Comparison of ENCODE assay signal across 32 cellular contexts in the genomic region with DNA sequence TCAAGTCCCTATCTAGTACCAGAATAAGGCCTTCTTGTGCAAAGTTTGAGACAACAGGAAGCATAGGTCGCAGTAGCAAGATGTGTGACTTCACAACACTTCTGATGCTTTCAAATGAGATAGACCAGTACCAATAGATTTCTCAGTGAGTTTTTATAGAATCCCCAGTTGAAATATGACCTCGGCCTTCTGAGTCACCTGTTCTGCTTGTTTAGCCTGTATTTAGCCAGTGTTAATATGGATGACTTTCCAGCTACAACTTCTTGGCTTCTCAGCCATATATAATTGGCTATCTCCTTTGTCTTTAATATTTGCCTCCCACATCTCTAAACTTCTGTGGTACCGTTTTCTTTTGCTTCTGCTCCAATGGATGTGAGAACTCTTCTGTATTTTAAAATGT.
"Had no signal": no experiment of that assay in that cellular context is flagged by ENCODE, and none has a peak within 500 bp of the region (broad histone marks: within the 10 kb centered on the region; RNA-seq: fewer than 3 reads in every experiment).

No MANE protein-coding gene starts in this region.

- H3K4me3 Mint-ChIP-seq: activated CD8-positive, alpha-beta T cell treated with anti-CD3 and anti-CD28 coated beads for 36 hours; activated naive CD4-positive, alpha-beta T cell treated with anti-CD3 and anti-CD28 coated beads, Interleukin-2, amount 10 ng/mL, durations not matched to agents 7 days and 5 days; activated naive CD8-positive, alpha-beta T cell treated with anti-CD3 and anti-CD28 coated beads, Interleukin-2, amount 10 ng/mL, durations not matched to agents 7 days and 5 days; brain; dendritic cell treated with granulocyte-macrophage colony-stimulating factor and Interleukin-4, amounts not matched to agents 40 ng/mL and 50 ng/mL, for 4 days; endodermal cell; WTC11 had no signal

- H2AFZ ChIP-seq: hepatocyte had no signal

- H3K4me1 ChIP-seq: ascending aorta, breast epithelium, colonic mucosa, gastroesophageal sphincter had no signal

- H3K27me3 Mint-ChIP-seq: dendritic cell treated with granulocyte-macrophage colony-stimulating factor and Interleukin-4, amounts not matched to agents 40 ng/mL and 50 ng/mL, for 4 days had no signal

- H3K36me3 Mint-ChIP-seq: activated naive CD4-positive, alpha-beta T cell treated with anti-CD3 and anti-CD28 coated beads, Interleukin-2, amount 10 ng/mL, durations not matched to agents 7 days and 5 days; activated naive CD4-positive, alpha-beta T cell treated with anti-CD3 and anti-CD28 coated beads, Interleukin-2, amount 50 U/mL, for 72 hours; activated naive CD8-positive, alpha-beta T cell treated with anti-CD3 and anti-CD28 coated beads, Interleukin-2, amount 10 ng/mL, durations not matched to agents 7 days and 5 days; brain; WTC11 had no signal

- DNase-seq: activated CD4-positive, alpha-beta T cell treated with anti-CD3 and anti-CD28 coated beads for 1 hour; activated CD4-positive, alpha-beta T cell treated with anti-CD3 and anti-CD28 coated beads for 4 hours; activated CD4-positive, alpha-beta T cell treated with anti-CD3 and anti-CD28 coated beads, Interleukin-2, amount 50 U/mL, for 1 hour; activated CD4-positive, alpha-beta T cell treated with anti-CD3 and anti-CD28 coated beads, Interleukin-2, amount 50 U/mL, for 48 hours; activated CD8-positive, alpha-beta memory T cell treated with anti-CD3 and anti-CD28 coated beads for 24 hours; activated CD8-positive, alpha-beta T cell treated with anti-CD3 and anti-CD28 coated beads for 36 hours; activated gamma-delta T cell; activated naive CD4-positive, alpha-beta T cell; activated naive CD4-positive, alpha-beta T cell treated with anti-CD3 and anti-CD28 coated beads, Interleukin-2, amount 10 ng/mL, durations not matched to agents 7 days and 5 days; activated naive CD8-positive, alpha-beta T cell treated with anti-CD3 and anti-CD28 coated beads, Interleukin-2, amount 10 ng/mL, durations not matched to agents 7 days and 5 days; activated T-cell treated with anti-CD3 and anti-CD28 coated beads, Interleukin-2, amount 50 U/mL, for 48 hours; central memory CD4-positive, alpha-beta T cell; cerebellar nuclear complex; colonic mucosa; dorsolateral prefrontal cortex; effector memory CD4-positive, alpha-beta T cell; endodermal cell; erythroblast; foreskin melanocyte; heart right ventricle; T-helper 2 cell had no signal

- H3K4me1 Mint-ChIP-seq: activated naive CD4-positive, alpha-beta T cell treated with anti-CD3 and anti-CD28 coated beads, Interleukin-2, amount 10 ng/mL, durations not matched to agents 7 days and 5 days; activated naive CD8-positive, alpha-beta T cell treated with anti-CD3 and anti-CD28 coated beads, Interleukin-2, amount 10 ng/mL, durations not matched to agents 7 days and 5 days; endodermal cell had no signal

- H3K27me3 ChIP-seq: ascending aorta, breast epithelium, cardiac muscle cell, colonic mucosa, dorsolateral prefrontal cortex, gastroesophageal sphincter, hepatocyte had no signal

- H3K36me3 ChIP-seq: ascending aorta, breast epithelium, cardiac muscle cell, colonic mucosa, esophagus muscularis mucosa, gastroesophageal sphincter had no signal

- H3K9me3 ChIP-seq: ascending aorta, breast epithelium, colonic mucosa, esophagus muscularis mucosa, gastroesophageal sphincter, heart right ventricle had no signal

- ATAC-seq: activated CD8-positive, alpha-beta T cell treated with anti-CD3 and anti-CD28 coated beads for 36 hours; activated naive CD4-positive, alpha-beta T cell treated with anti-CD3 and anti-CD28 coated beads, Interleukin-2, amount 50 U/mL, for 72 hours; gastroesophageal sphincter; heart right ventricle; WTC11 had no signal

- H3K9me3 Mint-ChIP-seq: activated CD8-positive, alpha-beta T cell treated with anti-CD3 and anti-CD28 coated beads for 36 hours; activated naive CD4-positive, alpha-beta T cell treated with anti-CD3 and anti-CD28 coated beads, Interleukin-2, amount 10 ng/mL, durations not matched to agents 7 days and 5 days; activated naive CD4-positive, alpha-beta T cell treated with anti-CD3 and anti-CD28 coated beads, Interleukin-2, amount 50 U/mL, for 72 hours; activated naive CD8-positive, alpha-beta T cell treated with anti-CD3 and anti-CD28 coated beads, Interleukin-2, amount 10 ng/mL, durations not matched to agents 7 days and 5 days; dendritic cell treated with granulocyte-macrophage colony-stimulating factor and Interleukin-4, amounts not matched to agents 40 ng/mL and 50 ng/mL, for 4 days; endodermal cell; WTC11 had no signal

- H3K4me2 ChIP-seq: hepatocyte had no signal

- H3K79me2 ChIP-seq: hepatocyte had no signal

- H3K27ac ChIP-seq: ascending aorta, breast epithelium, cardiac muscle cell, colonic mucosa, dorsolateral prefrontal cortex, esophagus muscularis mucosa, gastroesophageal sphincter, heart right ventricle, hepatocyte, VCaP had no signal

- H3K4me3 ChIP-seq: ascending aorta, breast epithelium, cardiac muscle cell, colonic mucosa, dorsolateral prefrontal cortex, esophagus muscularis mucosa, gastroesophageal sphincter, heart right ventricle, hepatocyte had no signal

- H3K27ac Mint-ChIP-seq: activated CD8-positive, alpha-beta T cell treated with anti-CD3 and anti-CD28 coated beads for 36 hours; activated naive CD4-positive, alpha-beta T cell treated with anti-CD3 and anti-CD28 coated beads, Interleukin-2, amount 10 ng/mL, durations not matched to agents 7 days and 5 days; activated naive CD4-positive, alpha-beta T cell treated with anti-CD3 and anti-CD28 coated beads, Interleukin-2, amount 50 U/mL, for 72 hours; activated naive CD8-positive, alpha-beta T cell treated with anti-CD3 and anti-CD28 coated beads, Interleukin-2, amount 10 ng/mL, durations not matched to agents 7 days and 5 days; brain; dendritic cell treated with granulocyte-macrophage colony-stimulating factor and Interleukin-4, amounts not matched to agents 40 ng/mL and 50 ng/mL, for 4 days; endodermal cell; WTC11 had no signal
